In the genomic region with DNA sequence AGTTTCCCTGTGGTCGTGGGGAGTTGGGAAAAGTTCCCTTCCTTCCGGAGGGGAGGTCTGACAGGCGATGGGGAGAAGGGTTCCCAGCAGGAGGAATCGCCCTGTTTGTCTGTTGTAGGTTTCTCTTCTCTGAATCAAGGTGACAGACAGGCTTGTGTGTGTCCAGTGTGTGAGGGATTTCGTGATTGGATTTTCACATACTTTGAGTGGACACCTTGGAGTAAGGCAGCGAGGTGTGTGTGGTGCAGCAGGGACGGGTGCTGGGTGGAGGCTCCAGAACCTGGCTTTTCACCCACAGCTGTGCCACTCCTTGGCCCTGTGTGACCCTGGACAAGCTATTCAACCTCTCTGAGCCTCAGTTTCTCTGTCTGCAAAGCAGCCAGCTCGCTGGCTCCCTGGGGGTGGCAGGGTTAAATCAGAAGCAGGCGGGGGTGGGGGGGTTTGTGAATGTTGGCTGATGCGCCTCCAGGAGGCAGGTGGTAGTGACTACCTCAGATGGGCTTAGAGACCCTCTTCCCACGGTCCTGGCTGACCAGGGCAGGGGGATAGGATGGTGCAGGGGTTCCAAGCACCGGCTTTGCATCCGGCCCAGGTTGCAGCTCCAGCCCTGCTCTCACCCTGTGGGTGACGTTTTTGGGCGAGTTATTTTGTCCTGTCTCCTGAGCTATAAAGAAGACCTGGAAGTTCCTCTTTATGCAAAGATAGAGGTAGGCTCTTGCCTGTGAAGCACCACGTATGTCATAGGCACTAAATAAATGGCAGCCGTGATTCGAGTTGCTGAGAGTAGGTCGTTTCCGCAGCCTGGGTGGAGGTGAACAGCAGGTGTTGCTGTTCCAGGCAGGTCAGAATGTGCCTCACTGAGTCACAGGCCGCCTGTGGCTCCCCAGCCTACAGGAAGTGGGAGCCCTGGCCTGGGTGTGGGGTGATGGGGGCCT, we compare ENCODE assay signal across 1 cellular context.
TF ChIP-seq lines count a peak whose summit lies in the region.

No MANE protein-coding gene starts in this region.

TF ChIP-seq in SK-N-SH, 30 proteins besides CTCF, POLR2A, EP300 and RAD21 (continued from another document):
- TF ChIP-seq ZBTB33 (IDR thresholded peaks at IDR 0.05; ENCODE audit: borderline replicate concordance, low read depth): no peak
- no peak for TF ChIP-seq SMC3 (IDR thresholded peaks at IDR 0.05; ENCODE audit: low read depth, low read length)
- TF ChIP-seq RFX5 (IDR thresholded peaks at IDR 0.05; ENCODE audit: low read length): no peak
- TF ChIP-seq MAX (IDR thresholded peaks at IDR 0.05; ENCODE audit: low read depth): no peak
- TF ChIP-seq FOXM1 (IDR thresholded peaks at IDR 0.05; ENCODE audit: low read depth): no peak
- no peak for TF ChIP-seq RXRA (IDR thresholded peaks at IDR 0.05; ENCODE audit: borderline replicate concordance, low read depth)
- no peak for TF ChIP-seq TAF1 (IDR thresholded peaks at IDR 0.05; ENCODE audit: borderline replicate concordance, low read depth, low read length)
- no peak for TF ChIP-seq NRF1 (IDR thresholded peaks at IDR 0.05; ENCODE audit: low read depth, low read length)
- TF ChIP-seq, protein P1, sequence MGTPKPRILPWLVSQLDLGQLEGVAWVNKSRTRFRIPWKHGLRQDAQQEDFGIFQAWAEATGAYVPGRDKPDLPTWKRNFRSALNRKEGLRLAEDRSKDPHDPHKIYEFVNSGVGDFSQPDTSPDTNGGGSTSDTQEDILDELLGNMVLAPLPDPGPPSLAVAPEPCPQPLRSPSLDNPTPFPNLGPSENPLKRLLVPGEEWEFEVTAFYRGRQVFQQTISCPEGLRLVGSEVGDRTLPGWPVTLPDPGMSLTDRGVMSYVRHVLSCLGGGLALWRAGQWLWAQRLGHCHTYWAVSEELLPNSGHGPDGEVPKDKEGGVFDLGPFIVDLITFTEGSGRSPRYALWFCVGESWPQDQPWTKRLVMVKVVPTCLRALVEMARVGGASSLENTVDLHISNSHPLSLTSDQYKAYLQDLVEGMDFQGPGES (IDR thresholded peaks at IDR 0.05; ENCODE audit: low read depth, low read length): no peak
- TF ChIP-seq USF1 (IDR thresholded peaks at IDR 0.05; ENCODE audit: borderline replicate concordance, low read depth): no peak
- TF ChIP-seq FOSL2 (IDR thresholded peaks at IDR 0.05; ENCODE audit: borderline replicate concordance, low read depth): no peak
- no peak for TF ChIP-seq TEAD4 (IDR thresholded peaks at IDR 0.05; ENCODE audit: borderline replicate concordance, insufficient read depth)
- TF ChIP-seq SIN3A (IDR thresholded peaks at IDR 0.05; ENCODE audit: borderline replicate concordance, low read depth, low read length): no peak
- TF ChIP-seq POLR2AphosphoS5 (IDR thresholded peaks at IDR 0.05; ENCODE audit: low read depth, low read length): no peak
